In the genomic region with DNA sequence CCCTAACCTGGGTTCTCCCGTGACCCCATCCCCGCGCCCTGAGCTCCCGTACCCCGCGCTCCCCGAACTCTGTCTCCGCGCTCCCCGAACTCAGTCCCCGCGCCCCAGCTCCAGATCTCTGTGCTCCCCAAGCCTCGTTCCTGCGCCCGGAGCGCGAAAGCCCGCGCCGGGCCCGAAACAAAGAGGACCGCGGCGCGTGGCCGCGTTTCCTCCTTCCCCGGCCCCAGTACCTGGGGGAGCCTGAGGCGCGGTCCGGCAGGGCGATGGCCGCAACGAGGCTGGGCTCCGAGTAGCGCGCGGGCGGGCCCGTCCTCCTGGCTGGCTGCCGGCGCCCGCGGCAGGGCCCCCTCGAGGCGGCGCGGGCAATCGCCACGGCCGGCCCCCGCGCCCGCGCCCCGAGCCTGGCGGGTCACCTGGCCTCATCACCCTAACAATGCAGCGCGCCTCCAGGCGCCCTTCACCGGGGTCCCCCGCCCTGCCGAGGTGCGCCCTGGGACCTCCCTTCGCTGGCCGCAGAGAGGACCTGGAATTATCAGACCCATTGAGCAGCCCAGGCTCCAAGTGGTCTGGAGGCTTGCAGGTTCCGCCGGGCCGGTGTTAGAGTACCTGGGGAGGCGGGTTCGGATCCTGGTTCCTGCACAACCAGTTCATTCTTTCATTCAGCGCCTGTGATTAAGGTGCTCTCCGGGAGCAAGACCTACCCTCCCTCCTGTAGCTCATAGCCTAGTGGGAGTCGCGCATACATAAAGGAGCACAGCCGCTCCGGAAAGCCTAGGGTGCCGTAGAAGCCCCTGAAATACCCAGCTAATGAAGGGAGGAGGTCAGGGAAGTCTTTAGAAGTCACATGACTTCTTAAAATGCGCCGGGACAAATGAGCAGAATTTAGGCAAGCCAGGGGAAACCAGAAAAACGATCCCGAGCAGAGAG, we compare ENCODE assay signal across 1 cellular context.
TF ChIP-seq lines count a peak whose summit lies in the region.

Gene TNS3, minus strand, starts transcription at position 291 of the 927 bp plus-strand sequence. CDS start 142,475 bp downstream, outside the sequence.

TF ChIP-seq in HepG2, 621 proteins besides CTCF, POLR2A, EP300 and RAD21 (continued from another document and continues in another):
- TF ChIP-seq, protein P1, sequence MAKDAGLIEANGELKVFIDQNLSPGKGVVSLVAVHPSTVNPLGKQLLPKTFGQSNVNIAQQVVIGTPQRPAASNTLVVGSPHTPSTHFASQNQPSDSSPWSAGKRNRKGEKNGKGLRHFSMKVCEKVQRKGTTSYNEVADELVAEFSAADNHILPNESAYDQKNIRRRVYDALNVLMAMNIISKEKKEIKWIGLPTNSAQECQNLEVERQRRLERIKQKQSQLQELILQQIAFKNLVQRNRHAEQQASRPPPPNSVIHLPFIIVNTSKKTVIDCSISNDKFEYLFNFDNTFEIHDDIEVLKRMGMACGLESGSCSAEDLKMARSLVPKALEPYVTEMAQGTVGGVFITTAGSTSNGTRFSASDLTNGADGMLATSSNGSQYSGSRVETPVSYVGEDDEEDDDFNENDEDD (CRISPR knock-in tag; IDR thresholded peaks at IDR 0.05; ENCODE audit: borderline replicate concordance) = peak; percentile 62; the same call in 1 of the 2 replicates
- TF ChIP-seq ZFP1 (CRISPR knock-in tag; IDR thresholded peaks at IDR 0.05) (no peak), TCF12 (IDR thresholded peaks at IDR 0.05) (no peak), TCF12 (CRISPR knock-in tag; IDR thresholded peaks at IDR 0.05) (no peak), GABPB1 (CRISPR knock-in tag; IDR thresholded peaks at IDR 0.05) (peak; percentile 35; the same call in 1 of the 2 replicates), ZNF713 (CRISPR knock-in tag; IDR thresholded peaks at IDR 0.05) (no peak), ATM (IDR thresholded peaks at IDR 0.05; ENCODE audit: borderline replicate concordance) (no peak), ZBTB26 (CRISPR knock-in tag; IDR thresholded peaks at IDR 0.05; ENCODE audit: borderline replicate concordance) (no peak), DNMT1 (CRISPR knock-in tag; IDR thresholded peaks at IDR 0.05) (no peak), TIGD3 (CRISPR knock-in tag; IDR thresholded peaks at IDR 0.05; ENCODE audit: borderline replicate concordance) (no peak), KLF16 (CRISPR knock-in tag; IDR thresholded peaks at IDR 0.05) (0 out of 4 replicates have a peak, but pooled peaks of 1 of the 2 experiments have one; percentile 15), CC2D1A (CRISPR knock-in tag; IDR thresholded peaks at IDR 0.05) (no peak), MTF2 (CRISPR knock-in tag; IDR thresholded peaks at IDR 0.05; ENCODE audit: borderline replicate concordance) (no peak), ZNF256 (CRISPR knock-in tag; conservative IDR thresholded peaks at IDR 0.05) (no peak), ZSCAN21 (CRISPR knock-in tag; IDR thresholded peaks at IDR 0.05; ENCODE audit: borderline replicate concordance) (peak; percentile 40; the same call in 1 of the 2 replicates), ZFAT (CRISPR knock-in tag; conservative IDR thresholded peaks at IDR 0.05) (no peak; the same call in 1 of the 2 replicates), ZNF879 (CRISPR knock-in tag; IDR thresholded peaks at IDR 0.05) (no peak), ZNF609 (CRISPR knock-in tag; IDR thresholded peaks at IDR 0.05; ENCODE audit: borderline replicate concordance) (no peak), RBM22 (optimal IDR thresholded peaks at IDR 0.05; ENCODE audit: low read length) (no peak), SP4 (CRISPR knock-in tag; IDR thresholded peaks at IDR 0.05) (no peak), CBX5 (CRISPR knock-in tag; IDR thresholded peaks at IDR 0.05; ENCODE audit: borderline replicate concordance) (no peak), ZNF790 (CRISPR knock-in tag; IDR thresholded peaks at IDR 0.05; ENCODE audit: borderline replicate concordance) (peak; percentile 56; the same call in 1 of the 2 replicates), ZNF775 (CRISPR knock-in tag; IDR thresholded peaks at IDR 0.05; ENCODE audit: borderline replicate concordance) (no peak), HBP1 (CRISPR knock-in tag; IDR thresholded peaks at IDR 0.05; ENCODE audit: low read depth) (no peak), MLX (CRISPR knock-in tag; IDR thresholded peaks at IDR 0.05) (no peak), ZNF460 (CRISPR knock-in tag; IDR thresholded peaks at IDR 0.05; ENCODE audit: borderline replicate concordance) (no peak), SSRP1 (CRISPR knock-in tag; IDR thresholded peaks at IDR 0.05) (no peak), SMAD9 (CRISPR knock-in tag; IDR thresholded peaks at IDR 0.05) (no peak), SRSF1 (optimal IDR thresholded peaks at IDR 0.05; ENCODE audit: low read depth, low read length) (no peak), NR1H2 (CRISPR knock-in tag; IDR thresholded peaks at IDR 0.05; ENCODE audit: borderline replicate concordance, low read depth) (no peak), PAF1 (CRISPR knock-in tag; IDR thresholded peaks at IDR 0.05) (no peak)
- TF ChIP-seq, protein P2, sequence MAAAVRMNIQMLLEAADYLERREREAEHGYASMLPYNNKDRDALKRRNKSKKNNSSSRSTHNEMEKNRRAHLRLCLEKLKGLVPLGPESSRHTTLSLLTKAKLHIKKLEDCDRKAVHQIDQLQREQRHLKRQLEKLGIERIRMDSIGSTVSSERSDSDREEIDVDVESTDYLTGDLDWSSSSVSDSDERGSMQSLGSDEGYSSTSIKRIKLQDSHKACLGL (CRISPR knock-in tag; IDR thresholded peaks at IDR 0.05) = no peak
- TF ChIP-seq, protein P3, sequence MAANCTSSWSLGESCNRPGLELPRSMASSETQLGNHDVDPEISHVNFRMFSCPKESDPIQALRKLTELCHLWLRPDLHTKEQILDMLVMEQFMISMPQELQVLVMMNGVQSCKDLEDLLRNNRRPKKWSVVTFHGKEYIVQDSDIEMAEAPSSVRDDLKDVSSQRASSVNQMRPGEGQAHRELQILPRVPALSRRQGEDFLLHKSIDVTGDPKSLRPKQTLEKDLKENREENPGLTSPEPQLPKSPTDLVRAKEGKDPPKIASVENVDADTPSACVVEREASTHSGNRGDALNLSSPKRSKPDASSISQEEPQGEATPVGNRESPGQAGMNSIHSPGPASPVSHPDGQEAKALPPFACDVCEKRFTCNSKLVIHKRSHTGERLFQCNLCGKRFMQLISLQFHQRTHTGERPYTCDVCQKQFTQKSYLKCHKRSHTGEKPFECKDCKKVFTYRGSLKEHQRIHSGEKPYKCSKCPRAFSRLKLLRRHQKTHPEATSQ (CRISPR knock-in tag; IDR thresholded peaks at IDR 0.05; ENCODE audit: borderline replicate concordance) = no peak
- TF ChIP-seq, protein P4, sequence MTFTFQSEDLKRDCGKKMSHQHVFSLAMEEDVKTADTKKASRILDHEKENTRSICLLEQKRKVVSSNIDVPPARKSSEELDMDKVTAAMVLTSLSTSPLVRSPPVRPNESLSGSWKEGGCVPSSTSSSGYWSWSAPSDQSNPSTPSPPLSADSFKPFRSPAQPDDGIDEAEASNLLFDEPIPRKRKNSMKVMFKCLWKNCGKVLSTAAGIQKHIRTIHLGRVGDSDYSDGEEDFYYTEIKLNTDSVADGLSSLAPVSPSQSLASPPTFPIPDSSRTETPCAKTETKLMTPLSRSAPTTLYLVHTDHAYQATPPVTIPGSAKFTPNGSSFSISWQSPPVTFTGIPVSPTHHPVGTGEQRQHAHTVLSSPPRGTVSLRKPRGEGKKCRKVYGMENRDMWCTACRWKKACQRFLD (CRISPR knock-in tag; IDR thresholded peaks at IDR 0.05; ENCODE audit: borderline replicate concordance) = no peak
- TF ChIP-seq, protein P5, sequence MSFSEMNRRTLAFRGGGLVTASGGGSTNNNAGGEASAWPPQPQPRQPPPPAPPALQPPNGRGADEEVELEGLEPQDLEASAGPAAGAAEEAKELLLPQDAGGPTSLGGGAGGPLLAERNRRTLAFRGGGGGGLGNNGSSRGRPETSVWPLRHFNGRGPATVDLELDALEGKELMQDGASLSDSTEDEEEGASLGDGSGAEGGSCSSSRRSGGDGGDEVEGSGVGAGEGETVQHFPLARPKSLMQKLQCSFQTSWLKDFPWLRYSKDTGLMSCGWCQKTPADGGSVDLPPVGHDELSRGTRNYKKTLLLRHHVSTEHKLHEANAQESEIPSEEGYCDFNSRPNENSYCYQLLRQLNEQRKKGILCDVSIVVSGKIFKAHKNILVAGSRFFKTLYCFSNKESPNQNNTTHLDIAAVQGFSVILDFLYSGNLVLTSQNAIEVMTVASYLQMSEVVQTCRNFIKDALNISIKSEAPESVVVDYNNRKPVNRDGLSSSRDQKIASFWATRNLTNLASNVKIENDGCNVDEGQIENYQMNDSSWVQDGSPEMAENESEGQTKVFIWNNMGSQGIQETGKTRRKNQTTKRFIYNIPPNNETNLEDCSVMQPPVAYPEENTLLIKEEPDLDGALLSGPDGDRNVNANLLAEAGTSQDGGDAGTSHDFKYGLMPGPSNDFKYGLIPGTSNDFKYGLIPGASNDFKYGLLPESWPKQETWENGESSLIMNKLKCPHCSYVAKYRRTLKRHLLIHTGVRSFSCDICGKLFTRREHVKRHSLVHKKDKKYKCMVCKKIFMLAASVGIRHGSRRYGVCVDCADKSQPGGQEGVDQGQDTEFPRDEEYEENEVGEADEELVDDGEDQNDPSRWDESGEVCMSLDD (CRISPR knock-in tag; IDR thresholded peaks at IDR 0.05; ENCODE audit: borderline replicate concordance) = peak; percentile 91
- TF ChIP-seq, protein P6, sequence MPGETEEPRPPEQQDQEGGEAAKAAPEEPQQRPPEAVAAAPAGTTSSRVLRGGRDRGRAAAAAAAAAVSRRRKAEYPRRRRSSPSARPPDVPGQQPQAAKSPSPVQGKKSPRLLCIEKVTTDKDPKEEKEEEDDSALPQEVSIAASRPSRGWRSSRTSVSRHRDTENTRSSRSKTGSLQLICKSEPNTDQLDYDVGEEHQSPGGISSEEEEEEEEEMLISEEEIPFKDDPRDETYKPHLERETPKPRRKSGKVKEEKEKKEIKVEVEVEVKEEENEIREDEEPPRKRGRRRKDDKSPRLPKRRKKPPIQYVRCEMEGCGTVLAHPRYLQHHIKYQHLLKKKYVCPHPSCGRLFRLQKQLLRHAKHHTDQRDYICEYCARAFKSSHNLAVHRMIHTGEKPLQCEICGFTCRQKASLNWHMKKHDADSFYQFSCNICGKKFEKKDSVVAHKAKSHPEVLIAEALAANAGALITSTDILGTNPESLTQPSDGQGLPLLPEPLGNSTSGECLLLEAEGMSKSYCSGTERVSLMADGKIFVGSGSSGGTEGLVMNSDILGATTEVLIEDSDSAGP (CRISPR knock-in tag; IDR thresholded peaks at IDR 0.05; ENCODE audit: borderline replicate concordance) = peak; percentile 17; the same call in 1 of the 2 replicates
